ENCODE assay signal across 19 cellular contexts in the genomic region with DNA sequence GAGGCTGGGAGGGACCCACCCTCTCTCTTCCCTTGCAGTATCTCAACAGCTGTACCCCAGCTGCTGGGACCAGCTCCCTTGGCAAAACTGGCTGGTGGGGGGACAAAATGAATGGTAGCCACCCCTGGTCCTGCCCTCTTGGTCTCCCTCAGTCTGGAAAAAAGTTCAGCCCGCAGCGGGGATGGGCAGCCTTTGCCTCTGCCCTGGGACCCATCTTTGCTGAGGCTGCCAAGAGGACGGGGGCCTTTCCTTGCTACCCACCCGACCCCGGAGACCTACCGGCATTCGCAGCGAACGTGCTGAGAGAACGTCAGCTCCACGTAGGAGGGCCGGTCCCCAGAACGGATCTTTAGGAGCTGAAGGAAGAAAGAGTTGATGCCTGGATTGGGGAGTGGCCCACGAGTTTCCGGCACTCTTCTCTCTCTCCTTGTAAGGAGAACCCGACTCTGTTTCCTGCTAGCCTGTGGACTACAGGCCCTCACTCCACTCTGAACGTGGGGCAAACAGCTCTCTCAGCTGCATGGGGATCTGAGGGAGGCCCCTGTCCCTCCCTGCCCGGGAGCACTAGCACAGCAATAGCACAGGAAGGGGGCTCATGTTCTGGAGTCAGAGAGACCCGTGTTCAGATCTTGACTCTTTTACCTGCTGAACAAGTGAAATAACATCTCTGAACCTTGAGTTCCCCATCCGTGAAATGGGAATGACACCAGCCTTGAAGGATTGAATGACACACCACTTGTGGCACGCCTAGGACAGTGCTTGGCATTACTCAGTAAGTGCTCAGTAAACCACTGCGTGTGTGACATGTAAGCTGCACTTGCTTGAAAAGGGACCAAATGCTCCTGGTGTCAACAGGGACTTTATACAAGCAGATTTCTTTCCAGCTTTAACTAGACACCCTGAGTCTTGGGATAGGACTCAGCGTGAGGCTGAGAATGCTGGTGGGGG. TPM values are rescaled to one million over a fixed set of nuclear protein-coding genes. Genes with fewer than 3 reads are reported as not detected.
"Had no signal": no experiment of that assay in that cellular context is flagged by ENCODE, and none has a peak within 500 bp of the region (broad histone marks: within the 10 kb centered on the region; RNA-seq: fewer than 3 reads in every experiment).

No MANE protein-coding gene starts in this region.

- H3K4me3 ChIP-seq: heart right ventricle, right atrium auricular region, upper lobe of left lung had no signal

- DNase-seq: activated CD4-positive, alpha-beta T cell treated with anti-CD3 and anti-CD28 coated beads for 4 hours; activated gamma-delta T cell treated with Interleukin-2 at 50 U/mL for 16 hours; amniotic stem cell; cortex of kidney; effector CD8-positive, alpha-beta T cell; heart right ventricle; naive thymus-derived CD8-positive, alpha-beta T cell; nucleus accumbens; stimulated activated CD4-positive, alpha-beta T cell treated with anti-CD3 and anti-CD28 coated beads, Interleukin-4, amount 100 ng/mL, for 24 hours; stimulated activated naive CD4-positive, alpha-beta T cell treated with Interleukin-2 at 50 U/mL for 16 hours; substantia nigra; T-helper 17 cell had no signal

- H3K27me3 ChIP-seq: right atrium auricular region, upper lobe of left lung had no signal

- ATAC-seq: heart right ventricle; left lobe of liver; naive thymus-derived CD8-positive, alpha-beta T cell; T-helper 17 cell; WTC11 had no signal

- H3K27ac ChIP-seq: right atrium auricular region, upper lobe of left lung had no signal

- H3K36me3 ChIP-seq: right atrium auricular region, upper lobe of left lung had no signal

- H3K9me3 ChIP-seq: heart right ventricle, right atrium auricular region, upper lobe of left lung had no signal

- FAIRE-seq: endothelial cell of umbilical vein, frontal cortex had no signal

RNA-seq across cellular contexts. Expression of a gene that starts 6.9 kb away (rescaled TPM):
- total RNA-seq: mononuclear cell; naive thymus-derived CD8-positive, alpha-beta T cell; T-helper 17 cell had no signal
